In the genomic region with DNA sequence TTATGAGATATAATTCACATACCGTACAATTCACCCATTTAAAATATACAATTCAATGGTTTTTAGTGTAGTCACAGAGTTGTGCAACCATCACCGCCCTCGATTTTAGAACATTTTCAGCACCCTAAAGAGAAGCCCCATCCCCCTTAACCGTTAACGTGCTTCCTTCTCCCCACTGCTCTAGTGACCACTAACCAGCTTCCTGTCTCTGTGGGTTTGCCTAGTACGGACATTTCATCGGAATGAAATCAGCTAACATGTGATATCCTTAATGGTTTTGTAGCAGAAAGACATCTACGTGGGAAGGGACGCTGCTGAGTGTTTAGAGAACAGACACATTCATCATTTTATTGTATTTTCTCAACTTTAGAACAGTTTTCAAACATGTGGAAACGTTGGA, we compare ENCODE assay signal across 17 cellular contexts.
DNase-seq lines count a peak whose midpoint lies in the region; ATAC-seq, FAIRE-seq and TF ChIP-seq lines count a peak whose summit lies in the region.
"Had no signal": no experiment of that assay in that cellular context is flagged by ENCODE, and none has a peak within 500 bp of the region (broad histone marks: within the 10 kb centered on the region; RNA-seq: fewer than 3 reads in every experiment).

No MANE protein-coding gene starts in this region.

- H3K4me3 Mint-ChIP-seq in GM23338: no peak overlapping the region
- H3K4me3 Mint-ChIP-seq in natural killer cell treated with Interleukin-12 subunit alpha and Interleukin-12 subunit beta and Interleukin-15 and Interleukin-18, amount 100 ng/mL, for 72 hours: peak overlapping the region; percentile 45
- no peak overlapping the region for H3K4me3 Mint-ChIP-seq in neural progenitor cell
- H3K4me3 Mint-ChIP-seq: neural crest cell had no signal

- CTCF ChIA-PET in K562 (lab: Yijun Ruan, JAX; ENCODE audit: low intra/inter-chr PET ratio): no interaction called here

- H3K36me3 Mint-ChIP-seq in GM23338 (ENCODE audit: low read depth) (no peaks in the 10 kb centered on the region), neural progenitor cell (peaks cover 2% of the 10 kb centered on the region)
- H3K36me3 Mint-ChIP-seq in natural killer cell treated with Interleukin-12 subunit alpha and Interleukin-12 subunit beta and Interleukin-15 and Interleukin-18, amount 100 ng/mL, for 72 hours: no peaks in the 10 kb centered on the region

- H2AFZ ChIP-seq in GM23338 (peak overlapping the region; percentile 45; the same call in 1 of the 2 replicates), K562 (ENCODE audit: low read depth, low read length) (no peak overlapping the region), neural progenitor cell (replicated peaks) (no peak overlapping the region)

- no peak overlapping the region for H3K4me2 ChIP-seq in GM23338
- H3K4me2 ChIP-seq in K562 (ENCODE audit: insufficient read depth, low read length): no peak overlapping the region
- no peak overlapping the region for H3K4me2 ChIP-seq in neural progenitor cell

- POLR2A ChIA-PET in K562 (lab: Yijun Ruan, JAX): no interaction called here

- in situ Hi-C loops in K562 (cut with MboI): no loop called here

- H3K9me2 ChIP-seq in GM23338 (ENCODE audit: insufficient read depth): no peaks in the 10 kb centered on the region

- H3K27ac ChIP-seq in GM23338 (ENCODE audit: low read depth) (no peak overlapping the region), K562 (ENCODE audit: extremely low read depth, low read depth, low read length) (no peak overlapping the region), neural progenitor cell (no peak overlapping the region)
- H3K27ac ChIP-seq: cardiac muscle cell, heart left ventricle, skin epidermis, suprapubic skin had no signal

- no peak for TF ChIP-seq RAD21 in K562 (CRISPR knock-in tag; conservative IDR thresholded peaks at IDR 0.05 in 1 of 2, IDR thresholded peaks at IDR 0.05 in 1 of 2)

- H3K27me3 ChIP-seq in GM23338 (ENCODE audit: insufficient read depth): no peaks in the 10 kb centered on the region
- H3K27me3 ChIP-seq in K562 (ENCODE audit: control insufficient read depth in 2 of 2, insufficient read depth in 2 of 2, low read length in 2 of 2): peaks cover 9 to 14% of the 10 kb centered on the region in 2 experiments; a peak in 4 of 5 replicates
- H3K27me3 ChIP-seq in neural progenitor cell: no peaks in the 10 kb centered on the region
- H3K27me3 ChIP-seq: cardiac muscle cell, heart left ventricle, suprapubic skin had no signal

- H3F3A ChIP-seq in GM23338 (replicated peaks; ENCODE audit: low read depth) (no peaks in the 10 kb centered on the region), neural progenitor cell (ENCODE audit: low read depth) (no peaks in the 10 kb centered on the region)

- H3K9me3 ChIP-seq in K562 (replicated peaks; ENCODE audit: control insufficient read depth, insufficient read depth, low read depth, low read length) (no peaks in the 10 kb centered on the region), neural progenitor cell (ENCODE audit: low read depth) (no peaks in the 10 kb centered on the region)
- H3K9me3 ChIP-seq: suprapubic skin had no signal

- no peak for FAIRE-seq in K562 (lab: Jason Lieb, UNC)
- FAIRE-seq: endometrium had no signal

- H3K9me3 Mint-ChIP-seq in GM23338: no peaks in the 10 kb centered on the region
- H3K9me3 Mint-ChIP-seq in natural killer cell treated with Interleukin-12 subunit alpha and Interleukin-12 subunit beta and Interleukin-15 and Interleukin-18, amount 100 ng/mL, for 72 hours: peaks cover 3% of the 10 kb centered on the region
- H3K9me3 Mint-ChIP-seq in neural progenitor cell: peaks cover 8% of the 10 kb centered on the region

- peaks cover 5% of the 10 kb centered on the region; the same call in 1 of the 2 replicates for H3K4me1 ChIP-seq in GM23338 (ENCODE audit: insufficient read depth)
- H3K4me1 ChIP-seq in K562 (replicated peaks in 1 of 2; ENCODE audit: control insufficient read depth in 2 of 2, insufficient read depth in 2 of 2, low read length in 2 of 2): no peaks in the 10 kb centered on the region
- H3K4me1 ChIP-seq in neural progenitor cell: no peaks in the 10 kb centered on the region
- H3K4me1 ChIP-seq: suprapubic skin had no signal

- no TSS peak for BruUV-seq in K562 (replicated peaks; lab: Mats Ljungman, UMichigan)

- H4K20me1 ChIP-seq in GM23338 (replicated peaks; ENCODE audit: insufficient read depth) (no peaks in the 10 kb centered on the region), K562 (replicated peaks; ENCODE audit: control insufficient read depth, insufficient read depth, low read length) (0 out of 2 replicates have a peak, but pooled peaks cover 3% of the 10 kb centered on the region), neural progenitor cell (ENCODE audit: low read depth) (no peaks in the 10 kb centered on the region)

- DNase-seq in GM23338 (ENCODE audit: low spot score): no peak
- DNase-seq in MV-4-11 (lab: John Stamatoyannopoulos, UW): peak; percentile 95
- DNase-seq in K562 (ENCODE audit: extremely low read depth in 1 of 4, low spot score in 3 of 4): no peak
- DNase-seq in natural killer cell treated with Interleukin-12 subunit alpha and Interleukin-12 subunit beta and Interleukin-15 and Interleukin-18, amount 100 ng/mL, for 72 hours (ENCODE audit: low spot score): no peak
- no peak for DNase-seq in neural progenitor cell (ENCODE audit: low spot score)
- DNase-seq: activated CD4-positive, alpha-beta T cell treated with anti-CD3 and anti-CD28 coated beads for 4 hours; heart left ventricle; NCI-H187; NCI-H748 treated with DMSO at 0.1 percent for 48 hours had no signal

- ATAC-seq in GM23338 (no peak), K562 (no peak), GM18873 (IDR thresholded peaks at IDR 0.05; ENCODE audit: low FRiP score, unreplicated experiment) (no peak), GM21360 (IDR thresholded peaks at IDR 0.05; ENCODE audit: unreplicated experiment) (no peak)
- ATAC-seq in natural killer cell treated with Interleukin-12 subunit alpha and Interleukin-12 subunit beta and Interleukin-15 and Interleukin-18, amount 100 ng/mL, for 72 hours: peak; percentile 67 to 81
- ATAC-seq: left lobe of liver had no signal

- intact Hi-C loops in K562 (cut with micrococcal nuclease): no loop called here

- no peak for TF ChIP-seq POLR2A in K562 (conservative IDR thresholded peaks at IDR 0.05)

- H3K27ac Mint-ChIP-seq in GM23338 (no peak overlapping the region), neural progenitor cell (no peak overlapping the region)
- peak overlapping the region in 1 of 2 donors; percentile 19 for H3K27ac Mint-ChIP-seq in natural killer cell treated with Interleukin-12 subunit alpha and Interleukin-12 subunit beta and Interleukin-15 and Interleukin-18, amount 100 ng/mL, for 72 hours

- H3K4me1 Mint-ChIP-seq in GM23338 (peaks cover 2% of the 10 kb centered on the region; the same call in 1 of the 3 replicates), neural progenitor cell (no peaks in the 10 kb centered on the region)
- H3K4me1 Mint-ChIP-seq in natural killer cell treated with Interleukin-12 subunit alpha and Interleukin-12 subunit beta and Interleukin-15 and Interleukin-18, amount 100 ng/mL, for 72 hours (ENCODE audit: low read depth in 2 of 2): peaks cover 8 to 10% of the 10 kb centered on the region in 2 donors
- H3K4me1 Mint-ChIP-seq: neural crest cell had no signal

- no peaks in the 10 kb centered on the region for H3K79me2 ChIP-seq in GM23338 (replicated peaks; ENCODE audit: insufficient read depth)
- H3K79me2 ChIP-seq in K562 (ENCODE audit: control insufficient read depth, insufficient read depth, low read length): no peaks in the 10 kb centered on the region
- H3K79me2 ChIP-seq in neural progenitor cell (ENCODE audit: low read depth): no peaks in the 10 kb centered on the region

- no peak for TF ChIP-seq CTCF in GM23338 (conservative IDR thresholded peaks at IDR 0.05; ENCODE audit: low read depth in 2 of 2)
- no peak for TF ChIP-seq CTCF in K562 (IDR thresholded peaks at IDR 0.05 in 2 of 3, conservative IDR thresholded peaks at IDR 0.05 in 1 of 3; ENCODE audit: insufficient read depth in 2 of 3, low read depth in 1 of 3, low read length in 3 of 3)
- TF ChIP-seq CTCF in neural progenitor cell (IDR thresholded peaks at IDR 0.05): no peak

- H3K36me3 ChIP-seq in GM23338 (ENCODE audit: insufficient read depth) (no peaks in the 10 kb centered on the region), K562 (ENCODE audit: control insufficient read depth, insufficient read depth, low read length) (no peaks in the 10 kb centered on the region), neural progenitor cell (no peaks in the 10 kb centered on the region)
- H3K36me3 ChIP-seq: cardiac muscle cell, heart left ventricle, suprapubic skin had no signal

- peaks cover 11% of the 10 kb centered on the region for H3K27me3 Mint-ChIP-seq in GM23338 (ENCODE audit: insufficient read depth, low read depth, poor library complexity)
- H3K27me3 Mint-ChIP-seq in natural killer cell treated with Interleukin-12 subunit alpha and Interleukin-12 subunit beta and Interleukin-15 and Interleukin-18, amount 100 ng/mL, for 72 hours: peaks cover 3 to 8% of the 10 kb centered on the region in 2 donors
- H3K27me3 Mint-ChIP-seq in neural progenitor cell (ENCODE audit: insufficient read depth, low read depth): peaks cover 10% of the 10 kb centered on the region

- no peak overlapping the region for H3K4me3 ChIP-seq in GM23338
- no peak overlapping the region for H3K4me3 ChIP-seq in K562
- H3K4me3 ChIP-seq in neural progenitor cell: no peak overlapping the region
- H3K4me3 ChIP-seq: cardiac muscle cell, heart left ventricle, skin epidermis, suprapubic skin had no signal

- TF ChIP-seq EP300 in K562 (IDR thresholded peaks at IDR 0.05; ENCODE audit: low read length): no peak

- WGBS in K562 (ENCODE audit: insufficient coverage, low coverage, missing lambda C conversion rate): 2% methylated on average over 10 of the region's 10 CpGs

- H3K9me1 ChIP-seq in K562 (ENCODE audit: control insufficient read depth, insufficient read depth, low read length): no peaks in the 10 kb centered on the region

- H3K9ac ChIP-seq in K562 (ENCODE audit: insufficient read depth in 1 of 2, low read depth in 2 of 2, low read length in 2 of 2) (no peak overlapping the region), neural progenitor cell (no peak overlapping the region)

TF ChIP-seq in GM23338, 12 proteins besides CTCF, POLR2A, EP300 and RAD21 (continues in another document):
- TF ChIP-seq ZNF331 (CRISPR knock-in tag; IDR thresholded peaks at IDR 0.05; ENCODE audit: low read depth): no peak
- TF ChIP-seq NANOG (IDR thresholded peaks at IDR 0.05; ENCODE audit: borderline replicate concordance): no peak

TF ChIP-seq in K562, 482 proteins besides CTCF, POLR2A, EP300 and RAD21:
- peak; percentile 32; the same call in 1 of the 2 replicates for TF ChIP-seq GABPA (tag; conservative IDR thresholded peaks at IDR 0.05; ENCODE audit: low read depth)
- no peak for TF ChIP-seq ZFP1 (CRISPR knock-in tag; IDR thresholded peaks at IDR 0.05)
TF ChIP-seq in K562: peak in this region for 1.

Comparison
In these comparisons a context has a peak if more than half of its experiments do, and no peak if none do; other contexts are left out.
1. ATAC-seq: peak in natural killer cell treated with Interleukin-12 subunit alpha and Interleukin-12 subunit beta and Interleukin-15 and Interleukin-18, amount 100 ng/mL, for 72 hours (2 of 2); none in GM23338 (single experiment), K562 (single experiment), GM18873 (single experiment) and GM21360 (single experiment).